8 cellular contexts compared by ENCODE assay signal in the genomic region with DNA sequence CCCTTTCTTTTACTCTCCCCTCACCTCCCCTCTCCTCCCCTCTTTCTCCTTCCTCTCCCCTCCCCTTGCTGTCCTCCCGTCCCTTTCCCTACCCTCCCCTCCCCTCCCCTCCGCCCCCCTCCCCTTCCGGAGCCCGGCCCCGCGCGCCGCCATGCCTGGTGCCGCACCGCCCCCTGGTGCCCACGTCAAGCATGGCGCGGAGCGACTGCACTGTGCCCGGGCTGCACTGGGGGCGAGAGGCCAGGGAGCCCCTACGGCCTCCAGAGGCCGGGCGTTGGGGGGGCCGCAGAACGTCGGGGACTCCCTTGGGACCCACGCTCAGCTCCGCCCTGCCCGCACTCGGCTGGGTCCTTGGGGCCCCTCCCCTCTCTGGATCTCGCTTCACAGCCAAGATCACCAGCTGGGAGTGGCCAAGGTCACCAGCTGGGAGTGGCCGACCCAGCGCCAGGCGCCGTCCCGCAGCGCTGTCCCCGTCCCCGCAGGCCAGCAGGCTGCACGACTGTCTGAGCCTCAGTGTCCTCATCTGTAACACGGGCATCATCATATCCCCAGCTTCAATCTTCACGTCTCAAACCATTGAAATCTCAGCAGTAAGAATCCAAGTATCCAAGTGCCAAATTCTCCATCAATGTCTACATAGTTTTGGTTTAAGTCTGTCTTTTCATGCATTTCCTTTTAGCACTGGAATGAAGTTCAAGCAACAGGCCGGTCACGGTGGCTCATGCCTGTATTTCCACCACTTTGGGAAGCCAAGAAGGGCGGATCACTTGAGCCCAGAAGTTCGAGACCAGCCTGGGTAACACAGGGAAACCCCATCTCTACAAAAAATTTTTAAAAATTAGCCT. TPM values are rescaled to one million over a fixed set of nuclear protein-coding genes. Genes with fewer than 3 reads are reported as not detected.
DNase-seq lines count a peak whose midpoint lies in the region; ATAC-seq, FAIRE-seq and TF ChIP-seq lines count a peak whose summit lies in the region.

No MANE protein-coding gene starts in this region.

- H3K27ac Mint-ChIP-seq in activated naive CD4-positive, alpha-beta T cell treated with anti-CD3 and anti-CD28 coated beads, Interleukin-2, amount 50 U/mL, for 72 hours, result peak overlapping the region; percentile 23 to 50

- H3K36me3 ChIP-seq in pancreas (no peaks in the 10 kb centered on the region), thymus (ENCODE audit: control insufficient read depth, insufficient read depth) (no peaks in the 10 kb centered on the region)

- CTCF ChIA-PET in AG04450 (lab: Charles Lee), result interaction anchor here (0.5 to 3.9 kb wide), 15 partner anchors 9 to 1044 kb away, joined by 3 to 23 read pairs (median 3); a partner anchor contains a TSS

- ATAC-seq in GM19025 (IDR thresholded peaks at IDR 0.05; ENCODE audit: low read depth, unreplicated experiment), result peak; percentile 57
- ATAC-seq in SK-N-SH treated with all-trans-retinoic acid at 6 μM for 48 hours, result peak; percentile 90
- ATAC-seq in activated naive CD4-positive, alpha-beta T cell treated with anti-CD3 and anti-CD28 coated beads, Interleukin-2, amount 50 U/mL, for 72 hours, result peak; percentile 89 to 90
- peak; percentile 86 to 90 (median 90) for ATAC-seq in pancreas

- H3K4me3 ChIP-seq in AG04450 (ENCODE audit: low read depth, low read length) (peak overlapping the region; percentile 64), pancreas (peak overlapping the region; percentile 25 to 70 (median 51)), thymus (ENCODE audit: low read length) (peak overlapping the region; percentile 45)

- no peaks in the 10 kb centered on the region for H3K36me3 Mint-ChIP-seq in activated naive CD4-positive, alpha-beta T cell treated with anti-CD3 and anti-CD28 coated beads, Interleukin-2, amount 50 U/mL, for 72 hours

- no peak for DNase-seq in AG04450 (ENCODE audit: low read depth, low spot score)
- peak; percentile 43 to 54 for DNase-seq in Kasumi-1 (lab: John Stamatoyannopoulos, UW)
- peak; percentile 72 to 86 for DNase-seq in activated naive CD4-positive, alpha-beta T cell treated with anti-CD3 and anti-CD28 coated beads, Interleukin-2, amount 50 U/mL, for 72 hours (ENCODE audit: low spot score in 2 of 2)
- peak; percentile 47 to 90 (median 79) for DNase-seq in head of caudate nucleus
- DNase-seq in pancreas, result peak; percentile 62 to 92 (median 74)

- POLR2A ChIA-PET in AG04450 (lab: Yijun Ruan, JAX), result no interaction called here

- WGBS in pancreas, 2 donors, result 5% methylated on average over 36 to 42 of the region's 42 CpGs
- WGBS in thymus, result 6% methylated on average over 42 of the region's 42 CpGs

- intact Hi-C loops in head of caudate nucleus (cut with DNase I), result loop anchor here (10.0 kb wide), 3 partner anchors 573 to 873 kb away; no protein-coding TSS in a partner anchor
- intact Hi-C loops in pancreas (cut with DNase I), result loop anchor here in 2 of 3 donors (10.0 kb wide), 2 partner anchors 873 to 883 kb away; no protein-coding TSS in a partner anchor

- no peaks in the 10 kb centered on the region for H3K9me3 Mint-ChIP-seq in activated naive CD4-positive, alpha-beta T cell treated with anti-CD3 and anti-CD28 coated beads, Interleukin-2, amount 50 U/mL, for 72 hours

- H3K27me3 ChIP-seq in AG04450 (ENCODE audit: control insufficient read depth, insufficient read depth, low read length) (peaks cover 38% of the 10 kb centered on the region), pancreas (no peaks in the 10 kb centered on the region), thymus (ENCODE audit: control insufficient read depth, insufficient read depth) (no peaks in the 10 kb centered on the region)

- FAIRE-seq in pancreas (lab: Jason Lieb, UNC), result no peak

- H3K4me1 ChIP-seq in pancreas (no peaks in the 10 kb centered on the region), thymus (ENCODE audit: control insufficient read depth, insufficient read depth, low read length) (no peaks in the 10 kb centered on the region)

- H3K27ac ChIP-seq in AG04450 (ENCODE audit: low read depth, low read length) (no peak overlapping the region), pancreas (no peak overlapping the region), thymus (ENCODE audit: low read depth) (no peak overlapping the region)

- TF ChIP-seq CTCF in AG04450 (IDR thresholded peaks at IDR 0.05; ENCODE audit: low read depth, low read length), result peak; percentile 63
- peak; percentile 38 to 67 (median 60) for TF ChIP-seq CTCF in pancreas (IDR thresholded peaks at IDR 0.05)

- H3K9me3 ChIP-seq in AG04450 (ENCODE audit: control insufficient read depth, insufficient read depth, low read length) (no peaks in the 10 kb centered on the region; the same call in 1 of the 2 replicates), pancreas (no peaks in the 10 kb centered on the region), thymus (ENCODE audit: control insufficient read depth) (no peaks in the 10 kb centered on the region)

TF ChIP-seq in SK-N-SH treated with all-trans-retinoic acid at 6 μM for 48 hours, 23 proteins besides CTCF, POLR2A, EP300 and RAD21:
- no peak for TF ChIP-seq ZNF8 (CRISPR knock-in tag; IDR thresholded peaks at IDR 0.05)
- TF ChIP-seq, protein P1, sequence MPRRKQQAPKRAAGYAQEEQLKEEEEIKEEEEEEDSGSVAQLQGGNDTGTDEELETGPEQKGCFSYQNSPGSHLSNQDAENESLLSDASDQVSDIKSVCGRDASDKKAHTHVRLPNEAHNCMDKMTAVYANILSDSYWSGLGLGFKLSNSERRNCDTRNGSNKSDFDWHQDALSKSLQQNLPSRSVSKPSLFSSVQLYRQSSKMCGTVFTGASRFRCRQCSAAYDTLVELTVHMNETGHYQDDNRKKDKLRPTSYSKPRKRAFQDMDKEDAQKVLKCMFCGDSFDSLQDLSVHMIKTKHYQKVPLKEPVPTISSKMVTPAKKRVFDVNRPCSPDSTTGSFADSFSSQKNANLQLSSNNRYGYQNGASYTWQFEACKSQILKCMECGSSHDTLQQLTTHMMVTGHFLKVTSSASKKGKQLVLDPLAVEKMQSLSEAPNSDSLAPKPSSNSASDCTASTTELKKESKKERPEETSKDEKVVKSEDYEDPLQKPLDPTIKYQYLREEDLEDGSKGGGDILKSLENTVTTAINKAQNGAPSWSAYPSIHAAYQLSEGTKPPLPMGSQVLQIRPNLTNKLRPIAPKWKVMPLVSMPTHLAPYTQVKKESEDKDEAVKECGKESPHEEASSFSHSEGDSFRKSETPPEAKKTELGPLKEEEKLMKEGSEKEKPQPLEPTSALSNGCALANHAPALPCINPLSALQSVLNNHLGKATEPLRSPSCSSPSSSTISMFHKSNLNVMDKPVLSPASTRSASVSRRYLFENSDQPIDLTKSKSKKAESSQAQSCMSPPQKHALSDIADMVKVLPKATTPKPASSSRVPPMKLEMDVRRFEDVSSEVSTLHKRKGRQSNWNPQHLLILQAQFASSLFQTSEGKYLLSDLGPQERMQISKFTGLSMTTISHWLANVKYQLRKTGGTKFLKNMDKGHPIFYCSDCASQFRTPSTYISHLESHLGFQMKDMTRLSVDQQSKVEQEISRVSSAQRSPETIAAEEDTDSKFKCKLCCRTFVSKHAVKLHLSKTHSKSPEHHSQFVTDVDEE (CRISPR knock-in tag; IDR thresholded peaks at IDR 0.05), result peak; percentile 41; the same call in 1 of the 2 replicates

RNA-seq across cellular contexts. Expression of a gene that starts 42.5 kb away (rescaled TPM):
- polyA plus RNA-seq in AG04450 (2011; rRNA removed), result 20.6 and 29.7 TPM in 2 replicates
- polyA minus RNA-seq in AG04450 (2011; rRNA and poly(A)+ RNA removed), result 38.0 and 48.8 TPM in 2 replicates
- 10 to 100 TPM; 26.0 to 31.3 TPM for total RNA-seq in activated naive CD4-positive, alpha-beta T cell treated with anti-CD3 and anti-CD28 coated beads, Interleukin-2, amount 50 U/mL, for 72 hours
- 10 to 100 TPM; 12.1 to 21.5 (median 14.3) TPM for total RNA-seq in pancreas
- polyA plus RNA-seq in pancreas, result 10 to 100 TPM; 21.9 to 25.9 TPM
- 20.0 TPM for polyA plus RNA-seq in thymus

RNA-seq across cellular contexts. Expression of a gene that starts 50.2 kb away (rescaled TPM):
- polyA plus RNA-seq in AG04450 (2011; rRNA removed), result 12.2 and 12.5 TPM in 2 replicates
- 24.8 and 29.7 TPM in 2 replicates for polyA minus RNA-seq in AG04450 (2011; rRNA and poly(A)+ RNA removed)
- 100 to 1,000 TPM; 172 to 245 TPM for total RNA-seq in activated naive CD4-positive, alpha-beta T cell treated with anti-CD3 and anti-CD28 coated beads, Interleukin-2, amount 50 U/mL, for 72 hours
- 1 to 10 TPM; 2.3 to 5.2 (median 4.0) TPM for total RNA-seq in pancreas
- 1 to 10 TPM; 1.5 to 1.7 TPM for polyA plus RNA-seq in pancreas
- 5.1 TPM for polyA plus RNA-seq in thymus
